ENCODE assay signal across 13 cellular contexts in the genomic region with DNA sequence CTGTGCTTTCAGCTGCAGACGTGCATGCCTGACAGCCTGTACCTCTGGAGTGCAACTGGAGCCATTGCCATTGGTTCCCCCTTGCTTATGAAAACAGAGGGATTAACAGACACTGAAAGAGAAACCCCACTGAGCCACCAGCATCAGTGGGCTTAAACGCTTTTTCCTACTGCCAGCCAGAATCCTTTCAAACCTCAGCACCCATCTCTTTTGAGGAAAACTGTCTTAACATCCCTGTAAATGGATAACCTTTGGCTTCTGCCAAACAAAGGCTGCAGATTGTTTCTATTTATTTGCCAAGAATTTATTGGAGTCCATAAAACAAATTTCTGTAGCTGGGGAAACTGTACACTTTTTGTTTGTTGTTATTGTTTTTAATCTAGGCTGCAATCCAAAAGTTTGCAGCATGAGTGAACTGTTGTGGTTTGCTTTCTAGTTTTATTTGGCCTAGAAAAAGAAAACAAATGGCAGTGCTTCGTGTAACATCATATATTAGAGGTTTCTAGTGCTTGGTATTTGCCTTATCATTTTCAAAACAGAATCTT.
DNase-seq lines count a peak whose midpoint lies in the region; ATAC-seq lines count a peak whose summit lies in the region.
"Had no signal": no experiment of that assay in that cellular context is flagged by ENCODE, and none has a peak within 500 bp of the region (broad histone marks: within the 10 kb centered on the region; RNA-seq: fewer than 3 reads in every experiment).

No MANE protein-coding gene starts in this region.

- H3K27ac ChIP-seq in GM23248 (no peak overlapping the region), SJSA1 (peak overlapping the region; percentile 83), aorta (ENCODE audit: low read depth in 1 of 2, low read length in 2 of 2) (no peak overlapping the region)
- H3K27ac ChIP-seq: thoracic aorta had no signal

- 33 to 36% methylated on average over 3 of the region's 3 CpGs for WGBS in GM23248 (ENCODE audit: low coverage in 1 of 2, low lambda C conversion rate in 2 of 2, missing lambda C conversion rate in 2 of 2), 2 experiments
- WGBS in aorta, 2 donors, result 16 to 19% methylated on average over 3 of the region's 3 CpGs

- no peak overlapping the region for H3K4me2 ChIP-seq in GM23248 (ENCODE audit: unreplicated experiment)

- H3F3A ChIP-seq in GM23248 (ENCODE audit: insufficient read depth), result peaks cover 15% of the 10 kb centered on the region; the same call in 1 of the 2 replicates

- intact Hi-C loops in aorta (cut with DNase I), result loop anchor here (5.0 kb wide), 3 partner anchors 143 to 388 kb away; no protein-coding TSS in a partner anchor

- H3K9me3 ChIP-seq in GM23248 (ENCODE audit: low read depth), result no peaks in the 10 kb centered on the region
- H3K9me3 ChIP-seq in SJSA1 (replicated peaks), result no peaks in the 10 kb centered on the region
- H3K9me3 ChIP-seq in aorta (ENCODE audit: control insufficient read depth, low read length), result no peaks in the 10 kb centered on the region
- H3K9me3 ChIP-seq: thoracic aorta had no signal

- in situ Hi-C loops in GM23248 (cut with MboI), result loop anchor here (10.0 to 25.0 kb wide), 2 partner anchors 185 to 393 kb away; no protein-coding TSS in a partner anchor

- H3K9me2 ChIP-seq in GM23248 (ENCODE audit: insufficient read depth), result no peaks in the 10 kb centered on the region

- H3K27me3 ChIP-seq in GM23248 (replicated peaks; ENCODE audit: insufficient read depth), result no peaks in the 10 kb centered on the region
- no peaks in the 10 kb centered on the region for H3K27me3 ChIP-seq in SJSA1 (replicated peaks)
- H3K27me3 ChIP-seq in aorta (ENCODE audit: control insufficient read depth in 1 of 2, insufficient read depth in 2 of 2, low read length in 1 of 2), result no peaks in the 10 kb centered on the region

- no peak overlapping the region for H3K4me3 ChIP-seq in GM23248
- H3K4me3 ChIP-seq in SJSA1, result no peak overlapping the region
- no peak overlapping the region for H3K4me3 ChIP-seq in aorta (ENCODE audit: low read length in 2 of 2)
- H3K4me3 ChIP-seq: thoracic aorta had no signal

- H3K36me3 ChIP-seq in GM23248 (ENCODE audit: low read depth), result no peaks in the 10 kb centered on the region
- H3K36me3 ChIP-seq in SJSA1, result no peaks in the 10 kb centered on the region
- no peaks in the 10 kb centered on the region for H3K36me3 ChIP-seq in aorta (ENCODE audit: control insufficient read depth in 1 of 2, insufficient read depth in 2 of 2, low read length in 1 of 2)
- H3K36me3 ChIP-seq: thoracic aorta had no signal

- ATAC-seq in HG02759 (IDR thresholded peaks at IDR 0.05; ENCODE audit: unreplicated experiment) (no peak), aorta (ENCODE audit: low FRiP score) (no peak), HG02588 (IDR thresholded peaks at IDR 0.05; ENCODE audit: unreplicated experiment) (no peak)

- DNase-seq in AG08395 (ENCODE audit: low spot score) (peak; percentile 68), GM23248 (peak; percentile 62), SJSA1 (ENCODE audit: low read depth in 1 of 2, low spot score in 2 of 2) (peak; percentile 52 to 84), foreskin melanocyte (peak; percentile 53), globus pallidus (ENCODE audit: low spot score) (no peak), aorta (no peak)
- DNase-seq: activated CD4-positive, CD25-positive, alpha-beta regulatory T cell; CD4-positive, alpha-beta T cell; dermis blood vessel endothelial cell; NCI-H187 treated with DMSO at 0.1 percent for 48 hours had no signal

- no peak overlapping the region for H2AFZ ChIP-seq in GM23248

- no peaks in the 10 kb centered on the region for H3K79me2 ChIP-seq in GM23248 (ENCODE audit: insufficient read depth)

- no peaks in the 10 kb centered on the region for H4K20me1 ChIP-seq in GM23248 (ENCODE audit: insufficient read depth)

- H3K4me1 ChIP-seq in GM23248 (ENCODE audit: insufficient read depth), result peaks cover 21% of the 10 kb centered on the region
- peaks cover 38% of the 10 kb centered on the region for H3K4me1 ChIP-seq in SJSA1 (replicated peaks)
- H3K4me1 ChIP-seq in aorta (ENCODE audit: control insufficient read depth in 1 of 2, insufficient read depth in 2 of 2, low read length in 2 of 2), result peaks cover 0 to 5% of the 10 kb centered on the region in 2 donors

- H3K9ac ChIP-seq in GM23248, result no peak overlapping the region

Comparison
In these comparisons a context has a peak if more than half of its experiments do, and no peak if none do; other contexts are left out.
1. DNase-seq: peak in AG08395 (single experiment), GM23248 (single experiment), SJSA1 (2 of 2) and foreskin melanocyte (single experiment); none in globus pallidus (single experiment) and aorta (0 of 2).